Comparison of ENCODE assay signal across 8 cellular contexts in genomic region chr12:82357845-82358199, GRCh38. TPM values are rescaled to one million over a fixed set of nuclear protein-coding genes. Genes with fewer than 3 reads are reported as not detected.
DNase-seq lines count a peak whose midpoint lies in the region; ATAC-seq, FAIRE-seq and TF ChIP-seq lines count a peak whose summit lies in the region.

No MANE protein-coding gene starts in this region.

- H3K79me2 ChIP-seq in GM23248 (ENCODE audit: insufficient read depth) (peaks cover 55% of the 10 kb centered on the region), SU-DHL-6 (ENCODE audit: insufficient read depth, low read length) (peaks cover 38% of the 10 kb centered on the region)

- no peak for TF ChIP-seq POLR2A in gastrocnemius medialis (IDR thresholded peaks at IDR 0.05)

- 1 to 2% methylated on average over 10 of the region's 10 CpGs for WGBS in GM23248 (ENCODE audit: low coverage in 1 of 2, low lambda C conversion rate in 2 of 2, missing lambda C conversion rate in 2 of 2), 2 experiments

- H3K4me1 ChIP-seq in GM23248 (ENCODE audit: insufficient read depth) (peaks cover 24% of the 10 kb centered on the region), gastrocnemius medialis (peaks cover 41% of the 10 kb centered on the region in 2 donors)

- H3K27ac ChIP-seq in GM23248 (peak overlapping the region; percentile 99), SU-DHL-6 (ENCODE audit: low read depth, low read length) (0 out of 2 replicates have a peak overlapping the region, but pooled peaks have one; percentile 5), gastrocnemius medialis (peak overlapping the region; percentile 87 to 97 (median 92))

- peak; percentile 36 for DNase-seq in GM23248
- DNase-seq in fibroblast of pulmonary artery (ENCODE audit: low read depth) = no peak
- no peak for DNase-seq in gastrocnemius medialis
- no peak for DNase-seq in kidney tubule cell (ENCODE audit: low spot score)
- no peak for DNase-seq in NOMO-1 treated with dmso at 0.1 percent for 144 hours (lab: John Stamatoyannopoulos, UW; ENCODE audit: unreplicated experiment)
- DNase-seq in D721Med (ENCODE audit: insufficient read length, low spot score) = no peak
- DNase-seq in SW 1271 (lab: John Stamatoyannopoulos, UW) = no peak

- H3K27me3 ChIP-seq in GM23248 (replicated peaks; ENCODE audit: insufficient read depth) = no peaks in the 10 kb centered on the region
- no peaks in the 10 kb centered on the region for H3K27me3 ChIP-seq in SU-DHL-6 (ENCODE audit: low read length)
- no peaks in the 10 kb centered on the region for H3K27me3 ChIP-seq in gastrocnemius medialis

- H4K20me1 ChIP-seq in GM23248 (ENCODE audit: insufficient read depth) = no peaks in the 10 kb centered on the region
- H4K20me1 ChIP-seq in SU-DHL-6 (ENCODE audit: low read depth, low read length) = no peaks in the 10 kb centered on the region

- FAIRE-seq in D721Med (lab: Jason Lieb, UNC) = no peak

- no peaks in the 10 kb centered on the region for H3K9me3 ChIP-seq in GM23248 (ENCODE audit: low read depth)
- H3K9me3 ChIP-seq in SU-DHL-6 (ENCODE audit: insufficient read depth, low read length) = no peaks in the 10 kb centered on the region
- no peaks in the 10 kb centered on the region for H3K9me3 ChIP-seq in gastrocnemius medialis

- H3K36me3 ChIP-seq in GM23248 (ENCODE audit: low read depth) (peaks cover 36% of the 10 kb centered on the region), SU-DHL-6 (ENCODE audit: low read length) (peaks cover 33% of the 10 kb centered on the region; the same call in 1 of the 2 replicates), gastrocnemius medialis (peaks cover 0 to 41% of the 10 kb centered on the region in 2 donors)

- peak overlapping the region; percentile 98 for H3K4me2 ChIP-seq in GM23248 (ENCODE audit: unreplicated experiment)
- peak overlapping the region; percentile 72 for H3K4me2 ChIP-seq in SU-DHL-6 (ENCODE audit: low read depth, low read length, poor library complexity, severe bottlenecking)

- H3K4me3 ChIP-seq in GM23248 (peak overlapping the region; percentile 100), SU-DHL-6 (ENCODE audit: insufficient read depth, low read length, poor library complexity, severe bottlenecking) (peak overlapping the region; percentile 95), fibroblast of pulmonary artery (replicated peaks; ENCODE audit: low read depth, low read length) (peak overlapping the region; percentile 69), gastrocnemius medialis (peak overlapping the region; percentile 71 to 98 (median 86))

- H2AFZ ChIP-seq in GM23248 = peak overlapping the region; percentile 99
- H2AFZ ChIP-seq in SU-DHL-6 (ENCODE audit: low read depth, low read length, severe bottlenecking) = peak overlapping the region; percentile 95

- no peaks in the 10 kb centered on the region for H3F3A ChIP-seq in GM23248 (ENCODE audit: insufficient read depth)
- H3F3A ChIP-seq in SU-DHL-6 (ENCODE audit: insufficient read depth) = peaks cover 9% of the 10 kb centered on the region; the same call in 1 of the 2 replicates

- no peak for ATAC-seq in gastrocnemius medialis

- TF ChIP-seq CTCF in SU-DHL-6 (IDR thresholded peaks at IDR 0.05; ENCODE audit: insufficient read depth, low read length, poor library complexity, severe bottlenecking) = no peak
- no peak for TF ChIP-seq CTCF in fibroblast of pulmonary artery (IDR thresholded peaks at IDR 0.05; ENCODE audit: low read length, missing control alignments)
- no peak for TF ChIP-seq CTCF in gastrocnemius medialis (IDR thresholded peaks at IDR 0.05 in 4 of 5, conservative IDR thresholded peaks at IDR 0.05 in 1 of 5)
- no peak for TF ChIP-seq CTCF in D721Med (IDR thresholded peaks at IDR 0.05; ENCODE audit: insufficient read depth, missing control alignments)

- intact Hi-C loops in gastrocnemius medialis (cut with DNase I; ENCODE audit: low total_unique reads) = no loop called here

- in situ Hi-C loops in GM23248 (cut with MboI) = no loop called here
- in situ Hi-C loops in gastrocnemius medialis (cut with MboI; ENCODE audit: low sequenced_read_pairs in 4 of 4) = no loop called here

- H3K9ac ChIP-seq in GM23248 (peak overlapping the region; percentile 99), SU-DHL-6 (ENCODE audit: low read length) (peak overlapping the region; percentile 87)

- H3K9me2 ChIP-seq in GM23248 (ENCODE audit: insufficient read depth) (no peaks in the 10 kb centered on the region), SU-DHL-6 (replicated peaks; ENCODE audit: insufficient read depth, low read length) (no peaks in the 10 kb centered on the region)

RNA-seq across cellular contexts. Expression of gene CCDC59, which starts 0.4 kb away (rescaled TPM):
- total RNA-seq in GM23248 (2014; rRNA removed; shearing (Covaris generic)) = 49.9 and 81.2 TPM in 2 replicates
- 57.4 and 59.5 TPM in 2 replicates for polyA plus RNA-seq in GM23248 (2016; fragmentation: Nextera tagmentation; extraction: Ambion mirVana)
- 10 to 100 TPM; 49.3 to 92.9 (median 55.5) TPM for total RNA-seq in gastrocnemius medialis

RNA-seq across cellular contexts. Expression of gene METTL25, which starts 0.5 kb away (rescaled TPM):
- 6.9 and 27.1 TPM in 2 replicates for total RNA-seq in GM23248 (2014; rRNA removed; shearing (Covaris generic))
- polyA plus RNA-seq in GM23248 (2016; fragmentation: Nextera tagmentation; extraction: Ambion mirVana) = 5.6 and 7.2 TPM in 2 replicates
- 10 to 100 TPM; 10.5 to 13.0 (median 11.8) TPM for total RNA-seq in gastrocnemius medialis

Comparison
In these comparisons a context has a peak if more than half of its experiments do, and no peak if none do; other contexts are left out.
1. H3K27ac ChIP-seq: peak in every context shown above with its lines; median percentile 99 in GM23248; 92 in gastrocnemius medialis; 5 in SU-DHL-6.